13 cellular contexts compared by ENCODE assay signal in genomic region chr12:32559434-32559833, GRCh38.
DNase-seq lines count a peak whose midpoint lies in the region; ATAC-seq lines count a peak whose summit lies in the region.
"Had no signal": no experiment of that assay in that cellular context is flagged by ENCODE, and none has a peak within 500 bp of the region (broad histone marks: within the 10 kb centered on the region; RNA-seq: fewer than 3 reads in every experiment).

No MANE protein-coding gene starts in this region.

- DNase-seq in fibroblast of gingiva (ENCODE audit: low read depth) (peak; percentile 49), HT-29 (ENCODE audit: low spot score) (no peak), globus pallidus (ENCODE audit: low spot score) (no peak), HAP-1 (ENCODE audit: low spot score in 2 of 2) (no peak), putamen (ENCODE audit: low spot score) (no peak)
- DNase-seq: DMS53; mucosa of descending colon; NCI-H446; stimulated activated naive CD8-positive, alpha-beta T cell treated with anti-CD3 and anti-CD28 coated beads, Interleukin-15, amount 100 ng/mL, for 72 hours; T-cell had no signal

- H3K4me3 ChIP-seq in skeletal muscle satellite cell (ENCODE audit: low read length) (no peak overlapping the region), HAP-1 (no peak overlapping the region)
- H3K4me3 ChIP-seq: mucosa of descending colon had no signal

- H3K9ac ChIP-seq in skeletal muscle satellite cell (ENCODE audit: low read depth, low read length): peak overlapping the region; percentile 7

- in situ Hi-C loops in HAP-1 (cut with MboI; ENCODE audit: low sequenced_read_pairs): no loop called here

- H3K4me2 ChIP-seq in skeletal muscle satellite cell (ENCODE audit: low read length): peak overlapping the region; percentile 55

- H3K27me3 ChIP-seq in skeletal muscle satellite cell (ENCODE audit: control insufficient read depth, insufficient read depth, low read length) (no peaks in the 10 kb centered on the region), HAP-1 (ENCODE audit: low read depth) (no peaks in the 10 kb centered on the region)

- H3K36me3 ChIP-seq in skeletal muscle satellite cell (ENCODE audit: insufficient read depth, low read length): peaks cover 24% of the 10 kb centered on the region
- H3K36me3 ChIP-seq in HAP-1 (replicated peaks): peaks cover 3% of the 10 kb centered on the region; the same call in 1 of the 2 replicates

- H3K9me3 ChIP-seq in skeletal muscle satellite cell (replicated peaks; ENCODE audit: low read length) (no peaks in the 10 kb centered on the region), HAP-1 (no peaks in the 10 kb centered on the region; the same call in 1 of the 2 replicates)
- H3K9me3 ChIP-seq: mucosa of descending colon had no signal

- H3K4me1 ChIP-seq in skeletal muscle satellite cell (ENCODE audit: control insufficient read depth, insufficient read depth, low read length) (peaks cover 22% of the 10 kb centered on the region), HAP-1 (peaks cover 8% of the 10 kb centered on the region)

- ATAC-seq in GM19395 (IDR thresholded peaks at IDR 0.05; ENCODE audit: unreplicated experiment) (peak; percentile 42), HG03439 (IDR thresholded peaks at IDR 0.05; ENCODE audit: unreplicated experiment) (peak; percentile 5)
- ATAC-seq: T-cell had no signal
